ENCODE assay signal across 20 cellular contexts in the genomic region with DNA sequence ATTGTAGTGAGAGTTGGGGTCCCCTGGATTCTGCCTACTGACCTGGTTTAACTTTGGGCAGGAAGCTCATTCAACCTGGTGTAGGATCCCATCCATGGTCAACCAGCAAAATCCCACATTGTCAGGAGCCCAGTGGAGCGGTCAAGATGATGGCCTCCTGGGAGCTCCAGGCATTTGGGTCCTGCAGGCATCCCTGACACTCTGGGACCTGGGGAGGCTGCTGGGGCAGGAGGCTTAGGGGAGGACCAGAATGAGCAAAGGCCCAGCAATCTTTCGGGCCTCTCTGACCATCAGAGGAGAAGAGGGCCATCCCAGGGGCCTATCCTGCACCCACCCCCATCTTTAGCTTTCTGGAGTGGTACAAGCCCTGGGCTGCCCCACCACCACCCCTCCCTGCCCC.
"Had no signal": no experiment of that assay in that cellular context is flagged by ENCODE, and none has a peak within 500 bp of the region (broad histone marks: within the 10 kb centered on the region; RNA-seq: fewer than 3 reads in every experiment).

No MANE protein-coding gene starts in this region.

- H3K4me1 ChIP-seq: SJSA1 had no signal

- H3K27ac ChIP-seq: SJSA1 had no signal

- H3K9me3 ChIP-seq: SJSA1, SK-N-SH had no signal

- H3K9ac ChIP-seq: SK-N-SH had no signal

- DNase-seq: IMR-90, Karpas-422, KG1, MM.1S, NCI-H1092 treated with DMSO at 0.1 percent for 48 hours, NCI-H1436, NCI-H187, NCI-H2029, NCI-H2081 treated with DMSO at 0.1 percent for 48 hours, NCI-H226, NCI-H446, NCI-H510A, NCI-H524 treated with DMSO at 0.1 percent for 48 hours, NCI-H69, NCI-H774, Right ventricle myocardium superior, RPMI8226, SIG-M5, SK-N-SH had no signal

- H3K36me3 ChIP-seq: SJSA1 had no signal

- H3K4me3 ChIP-seq: SJSA1 had no signal

- H3K4me2 ChIP-seq: SK-N-SH had no signal
